Comparison of ENCODE assay signal across 1 cellular context in the genomic region with DNA sequence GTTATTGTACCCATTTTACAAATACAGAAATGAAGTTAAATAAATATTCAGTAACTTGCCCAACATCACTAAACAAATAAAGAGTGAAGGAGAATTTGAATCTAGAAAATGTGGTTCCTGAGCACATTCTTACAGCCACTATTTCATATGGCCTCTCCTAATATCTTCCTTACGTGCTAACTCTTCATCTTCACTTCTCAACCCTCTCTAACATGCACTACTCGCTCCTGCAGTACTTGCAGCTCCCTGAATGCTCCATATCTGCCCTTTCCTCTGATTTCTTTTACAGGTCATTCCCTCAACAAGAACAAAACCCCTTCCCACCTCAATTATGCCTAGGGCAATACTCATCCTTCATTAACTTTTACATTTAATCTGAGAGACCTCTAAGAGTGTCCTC.
TF ChIP-seq lines count a peak whose summit lies in the region.

No MANE protein-coding gene starts in this region.

TF ChIP-seq in HCT116, 20 proteins besides CTCF, POLR2A, EP300 and RAD21 (continued from another document):
- TF ChIP-seq REST (IDR thresholded peaks at IDR 0.05; ENCODE audit: low read depth): no peak
- no peak for TF ChIP-seq ATF3 (IDR thresholded peaks at IDR 0.05)
- TF ChIP-seq JUND (IDR thresholded peaks at IDR 0.05): no peak
- TF ChIP-seq EZH2phosphoT487 (IDR thresholded peaks at IDR 0.05; ENCODE audit: borderline replicate concordance): no peak
- TF ChIP-seq SP1 (IDR thresholded peaks at IDR 0.05; ENCODE audit: low read depth): no peak
- TF ChIP-seq, protein P1, sequence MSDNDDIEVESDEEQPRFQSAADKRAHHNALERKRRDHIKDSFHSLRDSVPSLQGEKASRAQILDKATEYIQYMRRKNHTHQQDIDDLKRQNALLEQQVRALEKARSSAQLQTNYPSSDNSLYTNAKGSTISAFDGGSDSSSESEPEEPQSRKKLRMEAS (IDR thresholded peaks at IDR 0.05): no peak
- no peak for TF ChIP-seq SIN3A (IDR thresholded peaks at IDR 0.05; ENCODE audit: low read depth)
TF ChIP-seq in HCT116: peak in this region for 0.
